28 cellular contexts compared by ENCODE assay signal in the genomic region with DNA sequence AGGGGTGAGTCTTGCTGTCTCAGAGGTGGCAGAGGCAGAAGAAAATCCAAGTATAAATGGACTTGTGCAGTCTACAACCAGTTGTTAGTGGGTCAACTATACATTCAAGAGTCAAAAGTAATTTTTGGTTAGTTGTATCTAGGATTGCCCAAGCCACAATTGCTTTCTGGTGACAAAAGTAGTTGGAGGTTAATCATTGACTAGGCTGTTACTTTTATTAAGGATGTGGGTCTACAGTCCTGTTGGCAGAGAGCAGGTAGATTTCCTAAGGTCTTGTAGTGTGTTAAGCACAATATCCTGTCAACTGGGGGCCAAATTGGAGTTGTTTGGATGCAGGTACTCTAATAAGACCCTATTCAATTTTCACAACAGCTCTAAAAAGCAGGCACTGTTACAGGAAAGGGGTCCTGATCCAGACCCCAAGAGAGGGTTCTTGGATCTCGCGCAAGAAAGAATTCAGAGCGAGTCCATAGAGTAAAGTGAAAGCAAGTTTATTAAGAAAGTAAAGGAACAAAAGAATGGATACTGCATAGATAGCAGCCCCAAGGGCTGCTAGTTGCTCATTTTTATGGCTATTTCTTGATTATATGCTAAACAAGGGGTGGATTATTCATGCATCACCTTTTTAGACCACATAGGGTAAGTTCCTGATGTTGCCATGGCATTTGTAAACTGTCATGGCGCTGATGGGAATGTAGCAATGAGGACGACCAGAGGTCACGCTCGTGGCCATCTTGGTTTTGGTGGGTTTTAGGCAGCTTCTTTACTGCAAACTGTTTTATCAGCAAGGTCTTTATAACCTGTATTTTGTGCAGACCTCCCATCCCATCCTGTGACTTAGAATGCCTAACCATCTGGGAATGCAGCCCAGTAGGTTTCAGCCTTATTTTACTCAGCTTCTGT.
"Had no signal": no experiment of that assay in that cellular context is flagged by ENCODE, and none has a peak within 500 bp of the region (broad histone marks: within the 10 kb centered on the region; RNA-seq: fewer than 3 reads in every experiment).

No MANE protein-coding gene starts in this region.

- ATAC-seq: activated CD4-positive, alpha-beta T cell treated with anti-CD3 and anti-CD28 coated beads for 36 hours; activated CD8-positive, alpha-beta memory T cell treated with anti-CD3 and anti-CD28 coated beads, Interleukin-2, amount 10 ng/mL, durations not matched to agents 7 days and 5 days; activated CD8-positive, alpha-beta T cell treated with anti-CD3 and anti-CD28 coated beads, Interleukin-2, amount 10 ng/mL, durations not matched to agents 7 days and 5 days; activated naive CD8-positive, alpha-beta T cell treated with anti-CD3 and anti-CD28 coated beads, Interleukin-2, amount 50 U/mL, for 24 hours; body of pancreas; effector memory CD8-positive, alpha-beta T cell; foreskin keratinocyte; gastrocnemius medialis had no signal

- H3K27ac ChIP-seq: adrenal gland, body of pancreas, esophagus muscularis mucosa, foreskin keratinocyte, gastrocnemius medialis had no signal

- DNase-seq: activated CD4-positive, alpha-beta memory T cell treated with anti-CD3 and anti-CD28 coated beads for 36 hours; activated CD4-positive, alpha-beta T cell treated with anti-CD3 and anti-CD28 coated beads for 36 hours; activated CD4-positive, alpha-beta T cell treated with anti-CD3 and anti-CD28 coated beads, Interleukin-2, amount 10 ng/mL, durations not matched to agents 24 days and 14 days; activated CD4-positive, CD25-positive, alpha-beta regulatory T cell; activated CD4-positive, CD25-positive, alpha-beta regulatory T cell treated with anti-CD3 and anti-CD28 coated beads, Interleukin-2, amount 50 U/mL, for 72 hours; activated CD8-positive, alpha-beta memory T cell treated with anti-CD3 and anti-CD28 coated beads, Interleukin-2, amount 10 ng/mL, durations not matched to agents 7 days and 5 days; activated CD8-positive, alpha-beta memory T cell treated with anti-CD3 and anti-CD28 coated beads, Interleukin-2, amount 50 U/mL, for 4 hours; activated CD8-positive, alpha-beta T cell treated with anti-CD3 and anti-CD28 coated beads, Interleukin-2, amount 10 ng/mL, durations not matched to agents 7 days and 5 days; activated effector memory CD4-positive, alpha-beta T cell treated with anti-CD3 and anti-CD28 coated beads, Interleukin-2, amount 50 U/mL, for 16 hours; activated naive CD4-positive, alpha-beta T cell treated with anti-CD3 and anti-CD28 coated beads for 36 hours; activated naive CD8-positive, alpha-beta T cell treated with anti-CD3 and anti-CD28 coated beads for 36 hours; activated naive CD8-positive, alpha-beta T cell treated with anti-CD3 and anti-CD28 coated beads, Interleukin-2, amount 50 U/mL, for 24 hours; activated T-cell treated with anti-CD3 and anti-CD28 coated beads, Interleukin-2, amount 50 U/mL, for 1 hour; activated T-cell treated with anti-CD3 and anti-CD28 coated beads, Interleukin-2, amount 50 U/mL, for 48 hours; adrenal gland; amygdala; aorta; body of pancreas; cortex of kidney; dermis blood vessel endothelial cell; effector CD4-positive, alpha-beta T cell; effector memory CD8-positive, alpha-beta T cell; erythroblast; foreskin keratinocyte; gastrocnemius medialis; glutamatergic neuron; T-helper 2 cell had no signal

- H3K4me3 ChIP-seq: adrenal gland, body of pancreas, esophagus muscularis mucosa, gastrocnemius medialis had no signal

- H3K36me3 ChIP-seq: adrenal gland, esophagus muscularis mucosa, gastrocnemius medialis had no signal

- H3K4me1 ChIP-seq: adrenal gland, body of pancreas, esophagus muscularis mucosa, foreskin keratinocyte, gastrocnemius medialis had no signal

- H3K27me3 ChIP-seq: adrenal gland, body of pancreas, foreskin keratinocyte, gastrocnemius medialis had no signal

- H3K9me3 ChIP-seq: adrenal gland, body of pancreas, gastrocnemius medialis had no signal
